9 cellular contexts compared by ENCODE assay signal in the genomic region with DNA sequence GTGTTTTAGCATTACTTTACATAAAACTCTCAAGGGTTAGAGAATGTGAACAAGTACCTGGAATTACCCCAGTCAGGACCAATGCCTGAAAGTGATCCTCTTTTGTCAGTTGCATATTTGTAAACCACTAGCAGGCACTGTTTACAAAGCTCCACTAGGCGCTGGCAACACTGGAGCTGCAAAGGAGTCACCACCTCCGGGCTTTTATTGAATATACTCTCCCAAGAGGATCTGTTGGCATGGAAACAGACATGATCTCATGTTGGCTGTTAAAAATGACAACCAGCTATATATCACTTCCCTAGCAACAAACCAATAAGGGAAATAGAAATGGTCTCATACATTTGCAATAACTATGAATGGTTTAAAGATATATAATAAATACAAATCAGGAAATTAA.
DNase-seq lines count a peak whose midpoint lies in the region; ATAC-seq and TF ChIP-seq lines count a peak whose summit lies in the region.
"Had no signal": no experiment of that assay in that cellular context is flagged by ENCODE, and none has a peak within 500 bp of the region (broad histone marks: within the 10 kb centered on the region; RNA-seq: fewer than 3 reads in every experiment).

No MANE protein-coding gene starts in this region.

- peaks cover 0 to 6% (median 4%) of the 10 kb centered on the region in 3 donors for H3K27me3 Mint-ChIP-seq in naive B cell
- peaks cover 8% of the 10 kb centered on the region for H3K27me3 Mint-ChIP-seq in activated CD8-positive, alpha-beta T cell treated with anti-CD3 and anti-CD28 coated beads for 36 hours

- CTCF ChIA-PET in activated CD8-positive, alpha-beta T cell treated with anti-CD3 and anti-CD28 coated beads for 36 hours (lab: Charles Lee): no interaction called here

- DNase-seq in NAMALWA (ENCODE audit: low spot score): peak; percentile 66
- peak; percentile 18 for DNase-seq in astrocyte of the cerebellum (ENCODE audit: low read depth)
- DNase-seq in naive B cell: no peak
- DNase-seq in suprapubic skin (ENCODE audit: low spot score in 2 of 2): no peak
- DNase-seq in activated CD8-positive, alpha-beta T cell treated with anti-CD3 and anti-CD28 coated beads for 36 hours: no peak
- DNase-seq in DMS114 treated with DMSO at 0.1 percent for 48 hours (lab: John Stamatoyannopoulos, UW; ENCODE audit: unreplicated experiment): no peak

- WGBS in suprapubic skin: 18% methylated on average over 2 of the region's 2 CpGs

- TF ChIP-seq EP300 in suprapubic skin (IDR thresholded peaks at IDR 0.05): no peak

- H3K4me1 Mint-ChIP-seq in naive B cell: no peaks in the 10 kb centered on the region
- no peaks in the 10 kb centered on the region for H3K4me1 Mint-ChIP-seq in activated CD8-positive, alpha-beta T cell treated with anti-CD3 and anti-CD28 coated beads for 36 hours (ENCODE audit: low read depth)
- H3K4me1 Mint-ChIP-seq: central memory CD8-positive, alpha-beta T cell had no signal

- in situ Hi-C loops in astrocyte of the cerebellum (cut with HindIII; ENCODE audit: low sequenced_read_pairs): no loop called here

- H3K4me3 Mint-ChIP-seq in naive B cell: no peak overlapping the region
- no peak overlapping the region for H3K4me3 Mint-ChIP-seq in activated CD8-positive, alpha-beta T cell treated with anti-CD3 and anti-CD28 coated beads for 36 hours
- H3K4me3 Mint-ChIP-seq: central memory CD8-positive, alpha-beta T cell had no signal

- H3K36me3 Mint-ChIP-seq in naive B cell: no peaks in the 10 kb centered on the region
- H3K36me3 Mint-ChIP-seq in activated CD8-positive, alpha-beta T cell treated with anti-CD3 and anti-CD28 coated beads for 36 hours (ENCODE audit: low read depth): no peaks in the 10 kb centered on the region

- H3K27ac ChIP-seq in suprapubic skin: no peak overlapping the region

- no peaks in the 10 kb centered on the region for H3K27me3 ChIP-seq in suprapubic skin

- ATAC-seq in naive B cell (ENCODE audit: low read depth in 2 of 2): peak; percentile 30
- ATAC-seq in activated CD8-positive, alpha-beta T cell treated with anti-CD3 and anti-CD28 coated beads for 36 hours: no peak
- ATAC-seq in GM19324 (IDR thresholded peaks at IDR 0.05; ENCODE audit: low FRiP score, unreplicated experiment): no peak

- H3K4me1 ChIP-seq in suprapubic skin: no peaks in the 10 kb centered on the region

- no peak overlapping the region for H3K27ac Mint-ChIP-seq in naive B cell
- no peak overlapping the region for H3K27ac Mint-ChIP-seq in activated CD8-positive, alpha-beta T cell treated with anti-CD3 and anti-CD28 coated beads for 36 hours

- H3K36me3 ChIP-seq in suprapubic skin: no peaks in the 10 kb centered on the region

- POLR2A ChIA-PET in activated CD8-positive, alpha-beta T cell treated with anti-CD3 and anti-CD28 coated beads for 36 hours (lab: Charles Lee): no interaction called here

- no peak for TF ChIP-seq POLR2A in suprapubic skin (IDR thresholded peaks at IDR 0.05)

- H3K9me3 Mint-ChIP-seq in naive B cell: peaks cover 0 to 1% (median 0%) of the 10 kb centered on the region in 7 donors
- H3K9me3 Mint-ChIP-seq in activated CD8-positive, alpha-beta T cell treated with anti-CD3 and anti-CD28 coated beads for 36 hours: no peaks in the 10 kb centered on the region
- H3K9me3 Mint-ChIP-seq: central memory CD8-positive, alpha-beta T cell had no signal

- H3K9me3 ChIP-seq in suprapubic skin: no peaks in the 10 kb centered on the region

- intact Hi-C loops in activated CD8-positive, alpha-beta T cell treated with anti-CD3 and anti-CD28 coated beads for 36 hours (cut with micrococcal nuclease): no loop called here

- TF ChIP-seq CTCF in GM12872 (IDR thresholded peaks at IDR 0.05; ENCODE audit: insufficient read depth, low read depth, low read length) (peak; percentile 26; the same call in 1 of the 3 replicates), astrocyte of the cerebellum (IDR thresholded peaks at IDR 0.05; ENCODE audit: low read depth, low read length, missing control alignments) (peak; percentile 28), suprapubic skin (IDR thresholded peaks at IDR 0.05) (no peak)
- no peak for TF ChIP-seq CTCF in activated CD8-positive, alpha-beta T cell treated with anti-CD3 and anti-CD28 coated beads for 36 hours (IDR thresholded peaks at IDR 0.05)

- H3K4me3 ChIP-seq in astrocyte of the cerebellum (ENCODE audit: low read depth, low read length) (no peak overlapping the region), suprapubic skin (no peak overlapping the region)

Comparison
In these comparisons a context has a peak if more than half of its experiments do, and no peak if none do; other contexts are left out.
1. CTCF ChIP-seq: peak in GM12872 (single experiment) and astrocyte of the cerebellum (single experiment); none in suprapubic skin (0 of 2) and activated CD8-positive, alpha-beta T cell treated with anti-CD3 and anti-CD28 coated beads for 36 hours (single experiment).
2. DNase-seq: peak in NAMALWA (single experiment) and astrocyte of the cerebellum (single experiment); none in naive B cell (single experiment), suprapubic skin (0 of 2), activated CD8-positive, alpha-beta T cell treated with anti-CD3 and anti-CD28 coated beads for 36 hours (single experiment) and DMS114 treated with DMSO at 0.1 percent for 48 hours (single experiment).
3. ATAC-seq: peak in naive B cell (2 of 2); none in activated CD8-positive, alpha-beta T cell treated with anti-CD3 and anti-CD28 coated beads for 36 hours (single experiment) and GM19324 (single experiment).